12 cellular contexts compared by ENCODE assay signal in the genomic region with DNA sequence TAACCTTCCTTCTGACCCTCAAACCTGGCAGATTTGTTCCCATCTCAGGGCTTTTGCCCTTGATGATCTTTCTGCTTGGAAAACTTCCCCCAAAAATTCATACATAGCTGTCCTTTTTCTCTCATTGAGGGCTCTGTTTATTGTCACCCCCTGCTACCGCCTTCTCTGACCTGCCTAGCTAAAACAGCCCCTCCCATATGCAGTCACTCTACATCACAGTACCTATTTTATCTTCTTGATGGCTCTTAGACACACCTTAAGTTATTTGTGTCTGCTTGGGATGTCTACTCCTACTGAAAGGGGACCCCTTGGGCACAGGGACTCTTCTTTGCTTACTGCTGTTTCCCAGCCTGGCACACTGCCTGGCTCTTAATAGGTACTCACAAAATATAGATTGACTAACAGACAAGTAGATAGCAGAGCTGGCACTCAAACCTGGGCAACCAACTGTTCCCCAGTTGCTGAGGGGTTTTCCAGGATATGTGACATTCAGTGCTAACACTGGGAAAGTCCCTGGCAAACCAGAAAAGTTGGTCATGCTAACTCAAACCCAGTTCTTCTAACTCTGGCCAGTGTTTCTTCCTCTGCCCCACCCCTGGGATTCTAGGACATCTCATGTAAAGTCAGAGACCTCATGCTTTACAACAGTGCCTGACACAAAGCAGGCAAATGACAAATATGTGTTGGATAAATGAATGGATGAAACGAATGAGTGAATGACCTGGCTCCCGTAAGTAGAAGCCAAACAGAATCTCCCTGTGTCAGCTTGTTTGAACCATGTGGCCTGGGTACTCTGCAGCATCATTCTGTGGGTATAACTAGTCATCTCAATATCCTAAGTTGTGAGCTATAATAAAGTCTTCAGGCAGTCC. TPM values are rescaled to one million over a fixed set of nuclear protein-coding genes. Genes with fewer than 3 reads are reported as not detected.
DNase-seq lines count a peak whose midpoint lies in the region; ATAC-seq and TF ChIP-seq lines count a peak whose summit lies in the region.
"Had no signal": no experiment of that assay in that cellular context is flagged by ENCODE, and none has a peak within 500 bp of the region (broad histone marks: within the 10 kb centered on the region; RNA-seq: fewer than 3 reads in every experiment).

No MANE protein-coding gene starts in this region.

- H3K9me3 ChIP-seq in Peyer's patch = no peaks in the 10 kb centered on the region
- H3K9me3 ChIP-seq: transverse colon had no signal

- no peak for TF ChIP-seq POLR2A in Peyer's patch (IDR thresholded peaks at IDR 0.05)

- H3K4me3 Mint-ChIP-seq in activated CD8-positive, alpha-beta memory T cell treated with anti-CD3 and anti-CD28 coated beads, Interleukin-2, amount 10 ng/mL, durations not matched to agents 7 days and 5 days = no peak overlapping the region
- H3K4me3 Mint-ChIP-seq: nephron had no signal

- no peak overlapping the region for H3K27ac ChIP-seq in foreskin keratinocyte
- no peak overlapping the region for H3K27ac ChIP-seq in Peyer's patch
- H3K27ac ChIP-seq: transverse colon had no signal

- H3K27ac Mint-ChIP-seq in activated CD8-positive, alpha-beta memory T cell treated with anti-CD3 and anti-CD28 coated beads, Interleukin-2, amount 10 ng/mL, durations not matched to agents 7 days and 5 days = no peak overlapping the region
- H3K27ac Mint-ChIP-seq: nephron had no signal

- H3K4me1 ChIP-seq in foreskin keratinocyte (no peaks in the 10 kb centered on the region), Peyer's patch (no peaks in the 10 kb centered on the region)
- H3K4me1 ChIP-seq: transverse colon had no signal

- H3K9me3 Mint-ChIP-seq in activated CD8-positive, alpha-beta memory T cell treated with anti-CD3 and anti-CD28 coated beads, Interleukin-2, amount 10 ng/mL, durations not matched to agents 7 days and 5 days (ENCODE audit: low read depth) = no peaks in the 10 kb centered on the region

- no peak for TF ChIP-seq CTCF in foreskin keratinocyte (conservative IDR thresholded peaks at IDR 0.05)
- TF ChIP-seq CTCF in Peyer's patch (IDR thresholded peaks at IDR 0.05) = no peak

- H3K27me3 Mint-ChIP-seq in activated CD8-positive, alpha-beta memory T cell treated with anti-CD3 and anti-CD28 coated beads, Interleukin-2, amount 10 ng/mL, durations not matched to agents 7 days and 5 days = peaks cover 24% of the 10 kb centered on the region

- H3K4me3 ChIP-seq in Peyer's patch = no peak overlapping the region
- H3K4me3 ChIP-seq: transverse colon had no signal

- no peaks in the 10 kb centered on the region for H3K27me3 ChIP-seq in foreskin keratinocyte
- H3K27me3 ChIP-seq in Peyer's patch = no peaks in the 10 kb centered on the region

- DNase-seq in foreskin keratinocyte = peak in 1 of 2 donors; percentile 88
- DNase-seq in Peyer's patch = no peak
- DNase-seq in cerebellum (ENCODE audit: low spot score) = no peak
- DNase-seq in activated CD8-positive, alpha-beta memory T cell treated with anti-CD3 and anti-CD28 coated beads, Interleukin-2, amount 10 ng/mL, durations not matched to agents 7 days and 5 days = no peak
- no peak for DNase-seq in DMS79 (lab: John Stamatoyannopoulos, UW)
- DNase-seq: DMS79 treated with DMSO at 0.1 percent for 48 hours, GOT3, transverse colon had no signal

- H3K36me3 ChIP-seq in Peyer's patch = no peaks in the 10 kb centered on the region
- H3K36me3 ChIP-seq: transverse colon had no signal

- ATAC-seq in GM18861 (IDR thresholded peaks at IDR 0.05; ENCODE audit: unreplicated experiment) (peak; percentile 60), GM21447 (IDR thresholded peaks at IDR 0.05; ENCODE audit: unreplicated experiment) (peak; percentile 87), HG03457 (IDR thresholded peaks at IDR 0.05; ENCODE audit: unreplicated experiment) (peak; percentile 68), foreskin keratinocyte (peak; percentile 69)
- ATAC-seq in activated CD8-positive, alpha-beta memory T cell treated with anti-CD3 and anti-CD28 coated beads, Interleukin-2, amount 10 ng/mL, durations not matched to agents 7 days and 5 days = no peak

- H3K36me3 Mint-ChIP-seq in activated CD8-positive, alpha-beta memory T cell treated with anti-CD3 and anti-CD28 coated beads, Interleukin-2, amount 10 ng/mL, durations not matched to agents 7 days and 5 days = no peaks in the 10 kb centered on the region

- CTCF ChIA-PET in activated CD8-positive, alpha-beta memory T cell treated with anti-CD3 and anti-CD28 coated beads, Interleukin-2, amount 10 ng/mL, durations not matched to agents 7 days and 5 days (lab: Charles Lee) = no interaction called here

- no peaks in the 10 kb centered on the region for H3K4me1 Mint-ChIP-seq in activated CD8-positive, alpha-beta memory T cell treated with anti-CD3 and anti-CD28 coated beads, Interleukin-2, amount 10 ng/mL, durations not matched to agents 7 days and 5 days

RNA-seq across cellular contexts. Expression of gene FJX1, which starts 19.8 kb away (rescaled TPM):
- 72.5 and 92.3 TPM in 2 replicates for total RNA-seq in foreskin keratinocyte
- 57.1 and 75.2 TPM in 2 replicates for polyA plus RNA-seq in foreskin keratinocyte
- total RNA-seq in Peyer's patch = not detected
- 17.2 TPM for total RNA-seq in cerebellum
- total RNA-seq in activated CD8-positive, alpha-beta memory T cell treated with anti-CD3 and anti-CD28 coated beads, Interleukin-2, amount 10 ng/mL, durations not matched to agents 7 days and 5 days = under 1 TPM in 1 of 2 experiments, not detected in 1; 0.33 TPM

Comparison
In these comparisons a context has a peak if more than half of its experiments do, and no peak if none do; other contexts are left out.
1. RNA of gene FJX1, which starts 19.8 kb away (total RNA-seq): 72.5 to 92.3 TPM in foreskin keratinocyte and 17.2 TPM in cerebellum (single experiment); 0.33 TPM in activated CD8-positive, alpha-beta memory T cell treated with anti-CD3 and anti-CD28 coated beads, Interleukin-2, amount 10 ng/mL, durations not matched to agents 7 days and 5 days and not detected in Peyer's patch; every median in the first group is over 10 times any median in the second.